8 cellular contexts compared by ENCODE assay signal in genomic region chr11:119067371-119068222, GRCh38. TPM values are rescaled to one million over a fixed set of nuclear protein-coding genes. Genes with fewer than 3 reads are reported as not detected.
DNase-seq lines count a peak whose midpoint lies in the region; ATAC-seq and TF ChIP-seq lines count a peak whose summit lies in the region.

TSS of gene VPS11 (plus strand) at chr11:119067818. CDS start at chr11:119067824, 6 bp downstream.

- peaks cover under 1 to 11% (median 5%) of the 10 kb centered on the region in 5 donors for H3K36me3 Mint-ChIP-seq in naive thymus-derived CD4-positive, alpha-beta T cell
- H3K36me3 Mint-ChIP-seq in stimulated activated naive B cell treated with anti-CD40 and anti-IgM and Interleukin-4, amounts not matched to agents 10 μg/mL and 1 μg/mL and 100 μg/mL, for 72 hours: peaks cover 15 to 22% of the 10 kb centered on the region in 2 donors

- H3K27ac ChIP-seq in DND-41 (ENCODE audit: low read length) (peak within 1 kb of the TSS; percentile 92), Karpas-422 (ENCODE audit: low read length) (no peak within 1 kb of the TSS; the same call in 1 of the 2 replicates)
- H3K27ac ChIP-seq in naive thymus-derived CD4-positive, alpha-beta T cell (ENCODE audit: low read depth, low read length): peak within 1 kb of the TSS; percentile 96

- no peaks in the 10 kb centered on the region for H3K9me3 Mint-ChIP-seq in naive thymus-derived CD4-positive, alpha-beta T cell
- H3K9me3 Mint-ChIP-seq in stimulated activated naive B cell treated with anti-CD40 and anti-IgM and Interleukin-4, amounts not matched to agents 10 μg/mL and 1 μg/mL and 100 μg/mL, for 72 hours: no peaks in the 10 kb centered on the region

- H3K9me3 ChIP-seq in DND-41 (ENCODE audit: insufficient read depth, low read length, severe bottlenecking): no peaks in the 10 kb centered on the region
- H3K9me3 ChIP-seq in Karpas-422 (ENCODE audit: low read length): no peaks in the 10 kb centered on the region
- no peaks in the 10 kb centered on the region for H3K9me3 ChIP-seq in naive thymus-derived CD4-positive, alpha-beta T cell (ENCODE audit: control insufficient read depth in 2 of 3, low read length in 3 of 3)

- peak; percentile 98 for ATAC-seq in DND-41 (ENCODE audit: insufficient read depth, low read depth)
- ATAC-seq in GM21825 (IDR thresholded peaks at IDR 0.05; ENCODE audit: unreplicated experiment): peak; percentile 87
- peak; percentile 93 for ATAC-seq in naive thymus-derived CD4-positive, alpha-beta T cell
- ATAC-seq in stimulated activated naive B cell treated with anti-CD40 and anti-IgM and Interleukin-4, amounts not matched to agents 10 μg/mL and 1 μg/mL and 100 μg/mL, for 72 hours (replicated peaks): peak; percentile 98

- intact Hi-C loops in naive thymus-derived CD4-positive, alpha-beta T cell (cut with micrococcal nuclease): loop anchor here (1.0 to 2.0 kb wide), 14 partner anchors 10 to 256 kb away; partner anchors contain the start of genes DPAGT1 (in 2 of the 2), HINFP (in 2 of the 2), HYOU1 (in 2 of the 2) and RPS25 (in 2 of the 2)

- H3K27me3 Mint-ChIP-seq in naive thymus-derived CD4-positive, alpha-beta T cell: no peaks in the 10 kb centered on the region
- no peaks in the 10 kb centered on the region for H3K27me3 Mint-ChIP-seq in stimulated activated naive B cell treated with anti-CD40 and anti-IgM and Interleukin-4, amounts not matched to agents 10 μg/mL and 1 μg/mL and 100 μg/mL, for 72 hours

- H3K4me3 ChIP-seq in DND-41 (ENCODE audit: low read depth in 1 of 2, low read length in 2 of 2) (peak within 1 kb of the TSS; percentile 84 to 92), Karpas-422 (ENCODE audit: low read length) (peak within 1 kb of the TSS; percentile 71)
- peak within 1 kb of the TSS; percentile 93 for H3K4me3 ChIP-seq in naive thymus-derived CD4-positive, alpha-beta T cell (ENCODE audit: low read length)

- peaks cover 26 to 59% (median 47%) of the 10 kb centered on the region in 7 donors for H3K4me1 Mint-ChIP-seq in naive thymus-derived CD4-positive, alpha-beta T cell
- peaks cover 10 to 36% of the 10 kb centered on the region in 2 donors for H3K4me1 Mint-ChIP-seq in stimulated activated naive B cell treated with anti-CD40 and anti-IgM and Interleukin-4, amounts not matched to agents 10 μg/mL and 1 μg/mL and 100 μg/mL, for 72 hours

- no peaks in the 10 kb centered on the region for H4K20me1 ChIP-seq in DND-41 (ENCODE audit: insufficient read depth, low read length)
- no peaks in the 10 kb centered on the region for H4K20me1 ChIP-seq in Karpas-422 (ENCODE audit: insufficient read depth, low read depth, low read length)

- H3K4me3 Mint-ChIP-seq in naive thymus-derived CD4-positive, alpha-beta T cell: peak within 1 kb of the TSS; percentile 90 to 100 (median 95)
- peak within 1 kb of the TSS; percentile 93 to 94 for H3K4me3 Mint-ChIP-seq in stimulated activated naive B cell treated with anti-CD40 and anti-IgM and Interleukin-4, amounts not matched to agents 10 μg/mL and 1 μg/mL and 100 μg/mL, for 72 hours

- peaks cover 35% of the 10 kb centered on the region for H3K4me1 ChIP-seq in DND-41 (ENCODE audit: insufficient read depth, low read length)
- peaks cover 8% of the 10 kb centered on the region for H3K4me1 ChIP-seq in Karpas-422 (ENCODE audit: low read length)
- peaks cover 18 to 23% of the 10 kb centered on the region in 2 donors for H3K4me1 ChIP-seq in naive thymus-derived CD4-positive, alpha-beta T cell (ENCODE audit: control insufficient read depth in 2 of 2, insufficient read depth in 2 of 2, low read length in 2 of 2)

- H3K9me2 ChIP-seq in Karpas-422 (replicated peaks; ENCODE audit: insufficient read depth, low read length): no peaks in the 10 kb centered on the region

- no peak for TF ChIP-seq CTCF in DND-41 (IDR thresholded peaks at IDR 0.05; ENCODE audit: borderline replicate concordance, extremely low read depth, low read length, poor library complexity, severe bottlenecking)

- peak within 1 kb of the TSS; percentile 83 for H3K9ac ChIP-seq in DND-41 (ENCODE audit: low read depth, low read length)
- H3K9ac ChIP-seq in Karpas-422 (ENCODE audit: low read length): peak within 1 kb of the TSS; percentile 73

- H3K36me3 ChIP-seq in DND-41 (ENCODE audit: insufficient read depth, low read length) (peaks cover 31% of the 10 kb centered on the region), Karpas-422 (ENCODE audit: insufficient read depth, low read length) (no peaks in the 10 kb centered on the region)
- peaks cover 0 to 31% (median 17%) of the 10 kb centered on the region in 3 experiments for H3K36me3 ChIP-seq in naive thymus-derived CD4-positive, alpha-beta T cell (ENCODE audit: control insufficient read depth in 2 of 3, insufficient read depth in 3 of 3, low read length in 3 of 3)

- CTCF ChIA-PET in naive thymus-derived CD4-positive, alpha-beta T cell (lab: Charles Lee): interaction anchor here (0.6 to 1.5 kb wide), 11 partner anchors 11 to 256 kb away, joined by 3 to 8 read pairs (median 4); partner anchors contain the start of gene HYOU1

- H3K4me2 ChIP-seq in DND-41 (ENCODE audit: insufficient read depth, low read length) (peak within 1 kb of the TSS; percentile 82), Karpas-422 (ENCODE audit: low read depth, low read length, poor library complexity, severe bottlenecking) (peak within 1 kb of the TSS; percentile 61)

- H2AFZ ChIP-seq in DND-41 (ENCODE audit: low read depth, low read length) (peak within 1 kb of the TSS; percentile 98), Karpas-422 (ENCODE audit: low read length) (0 out of 2 replicates have a peak within 1 kb of the TSS, but pooled peaks have one; percentile 23)

- POLR2A ChIA-PET in naive thymus-derived CD4-positive, alpha-beta T cell (lab: Charles Lee): interaction anchor here (0.6 to 4.7 kb wide), 40 partner anchors 11 to 271 kb away, joined by 3 to 63 read pairs (median 4); partner anchors contain the start of genes C2CD2L, DPAGT1, HINFP and HMBS

- peak within 1 kb of the TSS; percentile 92 to 100 (median 97) for H3K27ac Mint-ChIP-seq in naive thymus-derived CD4-positive, alpha-beta T cell
- peak within 1 kb of the TSS; percentile 98 for H3K27ac Mint-ChIP-seq in stimulated activated naive B cell treated with anti-CD40 and anti-IgM and Interleukin-4, amounts not matched to agents 10 μg/mL and 1 μg/mL and 100 μg/mL, for 72 hours

- H3K79me2 ChIP-seq in DND-41 (ENCODE audit: insufficient read depth, low read length): peaks cover 63% of the 10 kb centered on the region
- peaks cover 23% of the 10 kb centered on the region for H3K79me2 ChIP-seq in Karpas-422 (ENCODE audit: low read length)

- no peaks in the 10 kb centered on the region for H3K27me3 ChIP-seq in DND-41 (ENCODE audit: insufficient read depth, low read length, poor library complexity)
- no peaks in the 10 kb centered on the region for H3K27me3 ChIP-seq in Karpas-422 (ENCODE audit: low read length)
- no peaks in the 10 kb centered on the region for H3K27me3 ChIP-seq in naive thymus-derived CD4-positive, alpha-beta T cell (ENCODE audit: control insufficient read depth in 2 of 2, insufficient read depth in 2 of 2, low read length in 2 of 2)

- DNase-seq in DND-41: peak; percentile 97
- DNase-seq in Karpas-422: peak; percentile 95
- peak; percentile 95 for DNase-seq in RPMI8226
- peak; percentile 96 to 97 for DNase-seq in activated T-helper 1 cell treated with anti-CD3 and anti-CD28 coated beads, Interleukin-2, amount 50 U/mL, for 16 hours (ENCODE audit: low read depth in 1 of 2, low spot score in 1 of 2)
- DNase-seq in fibroblast of gingiva (ENCODE audit: low read depth): peak; percentile 95
- DNase-seq in naive thymus-derived CD4-positive, alpha-beta T cell: peak; percentile 81 to 98 (median 97)
- peak; percentile 93 for DNase-seq in stimulated activated naive B cell treated with anti-CD40 and anti-IgM and Interleukin-4, amounts not matched to agents 10 μg/mL and 1 μg/mL and 100 μg/mL, for 72 hours

RNA-seq across cellular contexts. Expression of gene VPS11, which starts in this region (rescaled TPM):
- 19.2 and 25.5 TPM in 2 replicates for total RNA-seq in Karpas-422 (2014; rRNA removed; shearing (Covaris generic); ENCODE audit: low replicate concordance)
- 10 to 100 TPM; 39.0 to 73.9 (median 57.1) TPM for total RNA-seq in naive thymus-derived CD4-positive, alpha-beta T cell
- 10 to 100 TPM; 40.3 to 72.1 TPM for polyA plus RNA-seq in naive thymus-derived CD4-positive, alpha-beta T cell
